Comparison of ENCODE assay signal across 29 cellular contexts in genomic region chr5:68542207-68542606, GRCh38.
A peak's percentile ranks its signal among the peaks of the same experiment; 100 is the strongest.
DNase-seq lines count a peak whose midpoint lies in the region; ATAC-seq, FAIRE-seq and TF ChIP-seq lines count a peak whose summit lies in the region.
"Had no signal": no experiment of that assay in that cellular context is flagged by ENCODE, and none has a peak within 500 bp of the region (broad histone marks: within the 10 kb centered on the region; RNA-seq: fewer than 3 reads in every experiment).

No MANE protein-coding gene starts in this region.

- no peaks in the 10 kb centered on the region for H3K27me3 Mint-ChIP-seq in nephron (ENCODE audit: low read depth)

- ATAC-seq in HG02623 (IDR thresholded peaks at IDR 0.05; ENCODE audit: unreplicated experiment) (no peak), GM21367 (IDR thresholded peaks at IDR 0.05; ENCODE audit: unreplicated experiment) (no peak)
- ATAC-seq: HCT116; heart left ventricle; HepG2; left ventricle myocardium superior; naive thymus-derived CD4-positive, alpha-beta T cell; sciatic nerve; SK-N-SH treated with all-trans-retinoic acid at 6 μM for 48 hours had no signal

- no peak overlapping the region for H3K4me3 Mint-ChIP-seq in nephron
- H3K4me3 Mint-ChIP-seq: brain; CD8-positive, alpha-beta memory T cell; naive thymus-derived CD4-positive, alpha-beta T cell; T-helper 1 cell treated with Interleukin-12 subunit alpha and Interleukin-12 subunit beta and Interleukin-4 antibody, amounts not matched to agents 30 μg/mL and 1 μg/mL, for 36 hours had no signal

- DNase-seq in EL (peak; percentile 62), RPMI7951 (ENCODE audit: low read depth) (peak; percentile 61), bronchial epithelial cell (ENCODE audit: low read depth) (peak; percentile 33), SHP77 (lab: John Stamatoyannopoulos, UW) (no peak), NCI-H446 (lab: John Stamatoyannopoulos, UW) (no peak)
- DNase-seq: activated CD4-positive, alpha-beta T cell treated with anti-CD3 and anti-CD28 coated beads, Interleukin-2, amount 50 U/mL, for 48 hours; activated CD4-positive, CD25-positive, alpha-beta regulatory T cell treated with anti-CD3 and anti-CD28 coated beads, Interleukin-2, amount 50 U/mL, for 72 hours; activated T-cell treated with anti-CD3 and anti-CD28 coated beads, Interleukin-2, amount 50 U/mL, for 48 hours; CD8-positive, alpha-beta memory T cell; heart left ventricle; Kasumi-1; left ventricle myocardium superior; midbrain; naive thymus-derived CD4-positive, alpha-beta T cell; NCI-H82; stimulated activated CD4-positive, alpha-beta T cell treated with anti-CD3 and anti-CD28 coated beads, Interleukin-4, amount 100 ng/mL, for 1 hour; stomach had no signal

- H3K27me3 ChIP-seq in bronchial epithelial cell (ENCODE audit: control insufficient read depth, insufficient read depth, low read length), result peaks cover 6% of the 10 kb centered on the region
- H3K27me3 ChIP-seq: heart left ventricle had no signal

- no peak overlapping the region for H3K4me3 ChIP-seq in bronchial epithelial cell (ENCODE audit: low read depth, low read length)
- H3K4me3 ChIP-seq: heart left ventricle, prostate gland, stomach had no signal

- no peaks in the 10 kb centered on the region for H3K36me3 Mint-ChIP-seq in nephron (ENCODE audit: low read depth)
- H3K36me3 Mint-ChIP-seq: brain; CD8-positive, alpha-beta memory T cell; naive thymus-derived CD4-positive, alpha-beta T cell had no signal

- peak overlapping the region; percentile 41 to 81 (median 55) for H3K27ac Mint-ChIP-seq in nephron
- H3K27ac Mint-ChIP-seq: brain; naive thymus-derived CD4-positive, alpha-beta T cell; T-helper 1 cell treated with Interleukin-12 subunit alpha and Interleukin-12 subunit beta and Interleukin-4 antibody, amounts not matched to agents 30 μg/mL and 1 μg/mL, for 36 hours had no signal

- TF ChIP-seq CTCF in bronchial epithelial cell (IDR thresholded peaks at IDR 0.05; ENCODE audit: insufficient read depth, low read length, severe bottlenecking) (no peak), nephron (IDR thresholded peaks at IDR 0.05; ENCODE audit: unreplicated experiment in 3 of 3) (no peak)

- H3K36me3 ChIP-seq in bronchial epithelial cell (ENCODE audit: control insufficient read depth, insufficient read depth, low read length), result no peaks in the 10 kb centered on the region
- H3K36me3 ChIP-seq: heart left ventricle, prostate gland, stomach had no signal

- peaks cover 62% of the 10 kb centered on the region for H3K4me1 Mint-ChIP-seq in nephron

- H3K9me3 Mint-ChIP-seq in nephron, result no peaks in the 10 kb centered on the region
- H3K9me3 Mint-ChIP-seq: brain; CD8-positive, alpha-beta memory T cell; T-helper 1 cell treated with Interleukin-12 subunit alpha and Interleukin-12 subunit beta and Interleukin-4 antibody, amounts not matched to agents 30 μg/mL and 1 μg/mL, for 36 hours had no signal

- FAIRE-seq in bronchial epithelial cell (lab: Jason Lieb, UNC), result no peak
- FAIRE-seq: HepG2, keratinocyte, urothelium cell line had no signal

Comparison
In these comparisons a context has a peak if more than half of its experiments do, and no peak if none do; other contexts are left out.
1. DNase-seq: peak in EL (single experiment), RPMI7951 (single experiment) and bronchial epithelial cell (single experiment); none in SHP77 (0 of 2) and NCI-H446 (0 of 2).